8 cellular contexts compared by ENCODE assay signal in genomic region chr20:46558511-46558959, GRCh38. TPM values are rescaled to one million over a fixed set of nuclear protein-coding genes. Genes with fewer than 3 reads are reported as not detected.
DNase-seq lines count a peak whose midpoint lies in the region; ATAC-seq, FAIRE-seq and TF ChIP-seq lines count a peak whose summit lies in the region.

No MANE protein-coding gene starts in this region.

- intact Hi-C loops in endothelial cell of umbilical vein (cut with micrococcal nuclease) = loop anchor here (1.0 kb wide), 1 partner anchor 131 kb away; the partner anchor contains the start of gene TP53RK

- H3K36me3 ChIP-seq in endothelial cell of umbilical vein (ENCODE audit: control insufficient read depth in 2 of 2, extremely low read depth in 1 of 2, insufficient read depth in 2 of 2, low read length in 2 of 2) = no peaks in the 10 kb centered on the region
- H3K36me3 ChIP-seq in MM.1S (replicated peaks; ENCODE audit: insufficient read depth, low read length) = no peaks in the 10 kb centered on the region

- peak overlapping the region; percentile 55 for H2AFZ ChIP-seq in endothelial cell of umbilical vein (ENCODE audit: low read depth, low read length)
- H2AFZ ChIP-seq in MM.1S (ENCODE audit: low read length) = no peak overlapping the region

- H3K27ac ChIP-seq in endothelial cell of umbilical vein (ENCODE audit: insufficient read depth, low read depth, low read length) (peak overlapping the region; percentile 21), MM.1S (ENCODE audit: low read length) (no peak overlapping the region)

- no peaks in the 10 kb centered on the region for H3K9me2 ChIP-seq in MM.1S (replicated peaks; ENCODE audit: insufficient read depth, low read length)

- H3K27me3 ChIP-seq in endothelial cell of umbilical vein (ENCODE audit: control insufficient read depth in 2 of 2, insufficient read depth in 2 of 2, low read length in 2 of 2) (no peaks in the 10 kb centered on the region), MM.1S (replicated peaks; ENCODE audit: insufficient read depth, low read length) (no peaks in the 10 kb centered on the region)

- H3K9me1 ChIP-seq in endothelial cell of umbilical vein (replicated peaks; ENCODE audit: control insufficient read depth, extremely low read depth, insufficient read depth, low read length) = no peaks in the 10 kb centered on the region

- no peak for TF ChIP-seq POLR2A in endothelial cell of umbilical vein (IDR thresholded peaks at IDR 0.05; ENCODE audit: low read depth, low read length)

- no peak overlapping the region for H3K9ac ChIP-seq in endothelial cell of umbilical vein (replicated peaks; ENCODE audit: extremely low read depth, insufficient read depth, low read length)
- no peak overlapping the region for H3K9ac ChIP-seq in MM.1S (ENCODE audit: low read length)

- H4K20me1 ChIP-seq in endothelial cell of umbilical vein (replicated peaks; ENCODE audit: control insufficient read depth, extremely low read depth, insufficient read depth, low read length) (no peaks in the 10 kb centered on the region), MM.1S (ENCODE audit: insufficient read depth, low read length) (no peaks in the 10 kb centered on the region)

- H3K9me3 ChIP-seq in endothelial cell of umbilical vein (replicated peaks; ENCODE audit: control insufficient read depth, insufficient read depth, low read length) (no peaks in the 10 kb centered on the region), MM.1S (replicated peaks; ENCODE audit: insufficient read depth, low read length) (no peaks in the 10 kb centered on the region)

- peak; percentile 97 for DNase-seq in ELR (ENCODE audit: low read depth)
- DNase-seq in NCI-H460 (ENCODE audit: extremely low read depth, low read depth) = peak; percentile 16
- peak; percentile 91 for DNase-seq in endothelial cell of umbilical vein (ENCODE audit: low read depth, low spot score)
- peak; percentile 64 for DNase-seq in smooth muscle cell of the brain vasculature (ENCODE audit: low read depth, low spot score)
- DNase-seq in OCI-M2 (lab: John Stamatoyannopoulos, UW; ENCODE audit: unreplicated experiment) = no peak
- no peak for DNase-seq in GM20000 (ENCODE audit: low spot score)
- no peak for DNase-seq in MM.1S

- CTCF ChIA-PET in endothelial cell of umbilical vein (lab: Charles Lee) = interaction anchor here (0.9 to 2.3 kb wide), 7 partner anchors 10 to 131 kb away, joined by 3 to 11 read pairs (median 5); partner anchors contain the start of gene TP53RK

- H3K4me3 ChIP-seq in endothelial cell of umbilical vein (replicated peaks in 1 of 3; ENCODE audit: insufficient read depth in 1 of 3, low read depth in 1 of 3, low read length in 3 of 3) (no peak overlapping the region), MM.1S (ENCODE audit: low read length) (no peak overlapping the region)

- H3K4me2 ChIP-seq in endothelial cell of umbilical vein (ENCODE audit: insufficient read depth, low read length) = no peak overlapping the region
- H3K4me2 ChIP-seq in MM.1S (ENCODE audit: low read depth, low read length) = no peak overlapping the region

- POLR2A ChIA-PET in endothelial cell of umbilical vein (lab: Charles Lee) = interaction anchor here (0.9 to 1.7 kb wide), 3 partner anchors 10 to 130 kb away, joined by 3 to 8 read pairs (median 4); partner anchors contain the start of gene TP53RK

- H3K4me1 ChIP-seq in endothelial cell of umbilical vein (ENCODE audit: control insufficient read depth, extremely low read depth, insufficient read depth, low read length) = peaks cover 11% of the 10 kb centered on the region
- peaks cover 43% of the 10 kb centered on the region for H3K4me1 ChIP-seq in MM.1S (ENCODE audit: low read length)

- BruUV-seq in endothelial cell of umbilical vein (replicated peaks; lab: Mats Ljungman, UMichigan) = no TSS peak

- H3K79me2 ChIP-seq in endothelial cell of umbilical vein (ENCODE audit: control insufficient read depth, insufficient read depth, low read length) (no peaks in the 10 kb centered on the region), MM.1S (ENCODE audit: low read length) (0 out of 2 replicates have a peak, but pooled peaks cover 4% of the 10 kb centered on the region)

- no peak for ATAC-seq in HG03095 (IDR thresholded peaks at IDR 0.05; ENCODE audit: unreplicated experiment)

- dilution Hi-C loops in endothelial cell of umbilical vein (cut with MboI; ENCODE audit: extremely low pct_ligation_motif_present, low sequenced_read_pairs) = no loop called here

- TF ChIP-seq CTCF in endothelial cell of umbilical vein (IDR thresholded peaks at IDR 0.05; ENCODE audit: extremely low read depth in 1 of 2, insufficient read depth in 1 of 2, low read depth in 1 of 2, low read length in 2 of 2) (no peak), GM20000 (IDR thresholded peaks at IDR 0.05; ENCODE audit: extremely low read depth, missing control alignments) (no peak), MM.1S (IDR thresholded peaks at IDR 0.05; ENCODE audit: low read length) (no peak)

- FAIRE-seq in endothelial cell of umbilical vein (lab: Jason Lieb, UNC) = peak; percentile 98

- peaks cover 26% of the 10 kb centered on the region for H3F3A ChIP-seq in MM.1S (ENCODE audit: insufficient read depth, low read length)

TF ChIP-seq in endothelial cell of umbilical vein, 7 proteins besides CTCF, POLR2A, EP300 and RAD21:
- TF ChIP-seq MAX (IDR thresholded peaks at IDR 0.05; ENCODE audit: insufficient read depth, insufficient read length) (no peak), JUN (IDR thresholded peaks at IDR 0.05; ENCODE audit: borderline replicate concordance, insufficient read depth, insufficient read length, low read depth) (peak; percentile 21), FOS (IDR thresholded peaks at IDR 0.05; ENCODE audit: borderline replicate concordance, insufficient read depth, low read length) (peak; percentile 69), POLR2AphosphoS5 (IDR thresholded peaks at IDR 0.05; ENCODE audit: insufficient read depth, low read depth, low read length) (peak; percentile 43), EZH2 (IDR thresholded peaks at IDR 0.05; ENCODE audit: borderline replicate concordance, low read depth, low read length, severe bottlenecking) (no peak), MYC (IDR thresholded peaks at IDR 0.05; ENCODE audit: low read depth, low read length) (no peak), GATA2 (IDR thresholded peaks at IDR 0.05; ENCODE audit: insufficient read depth, insufficient read length, low read depth, low read length) (no peak)

RNA-seq across cellular contexts. Expression of gene OCSTAMP, which starts 8.1 kb away (rescaled TPM):
- total RNA-seq in NCI-H460 (2014; rRNA removed; shearing (Covaris generic)) = not detected in 2 replicates
- polyA plus RNA-seq in NCI-H460 (2014; cell fraction: nucleus; rRNA removed) = not detected in 2 replicates
- not detected in 2 replicates for total RNA-seq in endothelial cell of umbilical vein
- polyA plus RNA-seq in endothelial cell of umbilical vein = not detected in 2 replicates
- not detected in 2 replicates for polyA plus RNA-seq in endothelial cell of umbilical vein (2011; cell fraction: cytosol; rRNA removed)
- not detected in 2 replicates for polyA plus RNA-seq in endothelial cell of umbilical vein (2011; cell fraction: nucleus; rRNA removed)
- not detected in 2 replicates for polyA plus RNA-seq in endothelial cell of umbilical vein (2012)
- polyA minus RNA-seq in endothelial cell of umbilical vein = not detected in 2 replicates
- polyA minus RNA-seq in endothelial cell of umbilical vein (2011; cell fraction: cytosol; rRNA and poly(A)+ RNA removed) = not detected
- polyA minus RNA-seq in endothelial cell of umbilical vein (2011; cell fraction: nucleus; rRNA and poly(A)+ RNA removed) = not detected in 2 replicates

RNA-seq across cellular contexts. Expression of gene ZNF334, which starts 45.2 kb away (rescaled TPM):
- 0.66 and 0.94 TPM in 2 replicates for total RNA-seq in NCI-H460 (2014; rRNA removed; shearing (Covaris generic))
- 0.95 and 2.3 TPM in 2 replicates for polyA plus RNA-seq in NCI-H460 (2014; cell fraction: nucleus; rRNA removed)
- 0.30 and 1.6 TPM in 2 replicates for total RNA-seq in endothelial cell of umbilical vein
- polyA plus RNA-seq in endothelial cell of umbilical vein = 0.03 and 0.08 TPM in 2 replicates
- 0.03 and 0.04 TPM in 2 replicates for polyA plus RNA-seq in endothelial cell of umbilical vein (2011; cell fraction: cytosol; rRNA removed)
- polyA plus RNA-seq in endothelial cell of umbilical vein (2011; cell fraction: nucleus; rRNA removed) = 0.69 and 0.75 TPM in 2 replicates
- 0.13 and 0.25 TPM in 2 replicates for polyA plus RNA-seq in endothelial cell of umbilical vein (2012)
- 0.13 TPM in 1 of 2 replicates, not detected in the other for polyA minus RNA-seq in endothelial cell of umbilical vein
- not detected for polyA minus RNA-seq in endothelial cell of umbilical vein (2011; cell fraction: cytosol; rRNA and poly(A)+ RNA removed)
- polyA minus RNA-seq in endothelial cell of umbilical vein (2011; cell fraction: nucleus; rRNA and poly(A)+ RNA removed) = 0.19 and 0.24 TPM in 2 replicates

Comparison
In these comparisons a context has a peak if more than half of its experiments do, and no peak if none do; other contexts are left out.
1. DNase-seq: peak in ELR (single experiment), NCI-H460 (single experiment), endothelial cell of umbilical vein (single experiment) and smooth muscle cell of the brain vasculature (single experiment); none in OCI-M2 (single experiment), GM20000 (single experiment) and MM.1S (single experiment).